16 cellular contexts compared by ENCODE assay signal in the genomic region with DNA sequence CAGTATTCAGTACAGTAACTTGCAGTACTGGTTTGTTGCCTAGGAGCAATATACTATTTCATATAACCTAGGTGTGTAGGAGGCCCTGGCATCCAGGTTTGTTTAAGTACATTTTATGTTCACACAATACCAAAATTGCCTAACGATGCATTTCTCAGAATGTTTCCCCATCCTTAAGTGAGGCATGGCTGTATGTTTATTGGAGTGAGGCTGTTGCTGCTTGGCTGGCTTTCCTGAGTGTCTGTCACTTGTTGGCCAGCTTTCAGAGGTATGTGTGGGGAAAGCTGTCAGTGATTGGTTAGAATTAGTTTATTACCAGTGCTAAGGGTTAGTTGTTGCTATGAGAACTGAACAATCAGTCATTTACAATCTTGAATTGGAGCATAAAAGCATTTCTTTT.
DNase-seq lines count a peak whose midpoint lies in the region; ATAC-seq, FAIRE-seq and TF ChIP-seq lines count a peak whose summit lies in the region.
"Had no signal": no experiment of that assay in that cellular context is flagged by ENCODE, and none has a peak within 500 bp of the region (broad histone marks: within the 10 kb centered on the region; RNA-seq: fewer than 3 reads in every experiment).

No MANE protein-coding gene starts in this region.

- H3K4ac ChIP-seq in mesenchymal stem cell (ENCODE audit: low read depth in 1 of 2, low read length in 2 of 2): no peak overlapping the region

- no peaks in the 10 kb centered on the region for H3K4me1 ChIP-seq in mesenchymal stem cell (ENCODE audit: control insufficient read depth, insufficient read depth, low read depth, low read length)
- H3K4me1 ChIP-seq: BE2C, Peyer's patch had no signal

- FAIRE-seq in bronchial epithelial cell (lab: Jason Lieb, UNC) (peak; percentile 55), H54 (lab: Jason Lieb, UNC) (no peak)

- H2AK5ac ChIP-seq in mesenchymal stem cell (ENCODE audit: low read length, severe bottlenecking): no peak overlapping the region

- H3K27me3 ChIP-seq in bronchial epithelial cell (ENCODE audit: control insufficient read depth, insufficient read depth, low read length) (no peaks in the 10 kb centered on the region), mesenchymal stem cell (ENCODE audit: control insufficient read depth in 1 of 2, insufficient read depth in 1 of 2, low read length in 2 of 2) (no peaks in the 10 kb centered on the region)
- H3K27me3 ChIP-seq: Peyer's patch had no signal

- H2AFZ ChIP-seq in mesenchymal stem cell (ENCODE audit: low read depth, low read length): no peak overlapping the region

- no peak overlapping the region for H2BK12ac ChIP-seq in mesenchymal stem cell (ENCODE audit: low read length in 2 of 2)

- in situ Hi-C loops in G401 (cut with HindIII; ENCODE audit: low sequenced_read_pairs): no loop called here

- no peak overlapping the region for H3K9ac ChIP-seq in mesenchymal stem cell (ENCODE audit: low read length)

- H2BK120ac ChIP-seq in mesenchymal stem cell (ENCODE audit: low read depth, low read length): no peak overlapping the region

- TF ChIP-seq POLR2A in H54 (IDR thresholded peaks at IDR 0.05; ENCODE audit: low read depth, low read length): no peak

- H3K14ac ChIP-seq in mesenchymal stem cell (ENCODE audit: low read length in 2 of 2): no peak overlapping the region

- no peak overlapping the region for H4K91ac ChIP-seq in mesenchymal stem cell (ENCODE audit: low read length)

- H3K27ac ChIP-seq in mesenchymal stem cell (ENCODE audit: low read length, poor library complexity, severe bottlenecking): no peak overlapping the region
- H3K27ac ChIP-seq: Peyer's patch had no signal

- H3K36me3 ChIP-seq in bronchial epithelial cell (ENCODE audit: control insufficient read depth, insufficient read depth, low read length): no peaks in the 10 kb centered on the region
- no peaks in the 10 kb centered on the region for H3K36me3 ChIP-seq in mesenchymal stem cell (ENCODE audit: control insufficient read depth in 1 of 2, insufficient read depth in 2 of 2, low read depth in 1 of 2, low read length in 2 of 2)
- H3K36me3 ChIP-seq: BE2C, Peyer's patch had no signal

- H2BK15ac ChIP-seq in mesenchymal stem cell (ENCODE audit: low read depth, poor library complexity, severe bottlenecking): no peak overlapping the region

- H3K4me3 ChIP-seq in bronchial epithelial cell (ENCODE audit: low read depth, low read length) (no peak overlapping the region), mesenchymal stem cell (ENCODE audit: insufficient read depth in 1 of 2, low read depth in 1 of 2, low read length in 2 of 2) (no peak overlapping the region)
- H3K4me3 ChIP-seq: Peyer's patch had no signal

- no peak for TF ChIP-seq CTCF in bronchial epithelial cell (IDR thresholded peaks at IDR 0.05; ENCODE audit: insufficient read depth, low read length, severe bottlenecking)

- H3K79me1 ChIP-seq in mesenchymal stem cell (replicated peaks; ENCODE audit: low read length, poor library complexity, severe bottlenecking): no peaks in the 10 kb centered on the region

- ATAC-seq in GM18517 (IDR thresholded peaks at IDR 0.05; ENCODE audit: unreplicated experiment): no peak

- no peak overlapping the region for H2BK5ac ChIP-seq in mesenchymal stem cell (ENCODE audit: low read depth, low read length, poor library complexity, severe bottlenecking)

- H3K4me2 ChIP-seq in mesenchymal stem cell (ENCODE audit: low read length, poor library complexity, severe bottlenecking): no peak overlapping the region

- H3K9me3 ChIP-seq in mesenchymal stem cell (ENCODE audit: control insufficient read depth, low read length): no peaks in the 10 kb centered on the region
- H3K9me3 ChIP-seq: BE2C, Peyer's patch had no signal

- WGBS in mesenchymal stem cell: 92% methylated on average over 1 of the region's 1 CpG

- no peak overlapping the region for H3K23ac ChIP-seq in mesenchymal stem cell (ENCODE audit: low read length in 2 of 2)

- peak; percentile 73 for DNase-seq in DMS 273 (lab: John Stamatoyannopoulos, UW; ENCODE audit: unreplicated experiment)
- DNase-seq in G401 (ENCODE audit: low spot score): peak; percentile 10
- DNase-seq in bronchial epithelial cell (ENCODE audit: low read depth): no peak
- peak; percentile 14 for DNase-seq in mesenchymal stem cell
- no peak for DNase-seq in H54 (ENCODE audit: insufficient read length, low spot score)
- DNase-seq in GOT3 (lab: John Stamatoyannopoulos, UW): no peak
- DNase-seq: BE2C; CD4-positive, alpha-beta memory T cell; HCEC 1CT; Karpas-422; NCI-H1930; NCI-H345; NCI-H774; SHP77 had no signal

- no peak overlapping the region for H3K18ac ChIP-seq in mesenchymal stem cell (ENCODE audit: low read depth in 1 of 2, low read length in 2 of 2)

- H4K8ac ChIP-seq in mesenchymal stem cell (ENCODE audit: low read length): no peak overlapping the region

Comparison
In these comparisons a context has a peak if more than half of its experiments do, and no peak if none do; other contexts are left out.
1. DNase-seq: peak in DMS 273 (single experiment), G401 (single experiment) and mesenchymal stem cell (single experiment); none in bronchial epithelial cell (single experiment), H54 (single experiment) and GOT3 (single experiment).